Comparison of ENCODE assay signal across 10 cellular contexts in genomic region chr14:49950275-49951250, GRCh38. TPM values are rescaled to one million over a fixed set of nuclear protein-coding genes. Genes with fewer than 3 reads are reported as not detected.
DNase-seq lines count a peak whose midpoint lies in the region; ATAC-seq lines count a peak whose summit lies in the region.
"Had no signal": no experiment of that assay in that cellular context is flagged by ENCODE, and none has a peak within 500 bp of the region (broad histone marks: within the 10 kb centered on the region; RNA-seq: fewer than 3 reads in every experiment).

No MANE protein-coding gene starts in this region.

- peaks cover 6% of the 10 kb centered on the region for H3K36me3 Mint-ChIP-seq in T-helper 1 cell treated with Interleukin-12 subunit alpha and Interleukin-12 subunit beta and Interleukin-4 antibody, amounts not matched to agents 30 μg/mL and 1 μg/mL, for 36 hours (ENCODE audit: low read depth)
- no peaks in the 10 kb centered on the region for H3K36me3 Mint-ChIP-seq in stimulated activated naive CD8-positive, alpha-beta T cell treated with anti-CD3 and anti-CD28 coated beads, Interleukin-15, Interleukin-2, amounts not matched to agents 100 ng/mL and 50 ng/mL, for 24 hours (ENCODE audit: low read depth)
- H3K36me3 Mint-ChIP-seq: natural killer cell had no signal

- H3K27me3 Mint-ChIP-seq in T-helper 1 cell treated with Interleukin-12 subunit alpha and Interleukin-12 subunit beta and Interleukin-4 antibody, amounts not matched to agents 30 μg/mL and 1 μg/mL, for 36 hours (ENCODE audit: low read depth) = no peaks in the 10 kb centered on the region
- no peaks in the 10 kb centered on the region for H3K27me3 Mint-ChIP-seq in stimulated activated naive CD8-positive, alpha-beta T cell treated with anti-CD3 and anti-CD28 coated beads, Interleukin-15, Interleukin-2, amounts not matched to agents 100 ng/mL and 50 ng/mL, for 24 hours

- no peak for ATAC-seq in GM18519 (IDR thresholded peaks at IDR 0.05; ENCODE audit: low FRiP score, unreplicated experiment)
- ATAC-seq: natural killer cell had no signal

- H3K4me1 Mint-ChIP-seq in T-helper 1 cell treated with Interleukin-12 subunit alpha and Interleukin-12 subunit beta and Interleukin-4 antibody, amounts not matched to agents 30 μg/mL and 1 μg/mL, for 36 hours (ENCODE audit: low read depth) = peaks cover 51% of the 10 kb centered on the region
- H3K4me1 Mint-ChIP-seq in stimulated activated naive CD8-positive, alpha-beta T cell treated with anti-CD3 and anti-CD28 coated beads, Interleukin-15, Interleukin-2, amounts not matched to agents 100 ng/mL and 50 ng/mL, for 24 hours (ENCODE audit: low read depth) = peaks cover 56% of the 10 kb centered on the region

- H3K27ac Mint-ChIP-seq in T-helper 1 cell treated with Interleukin-12 subunit alpha and Interleukin-12 subunit beta and Interleukin-4 antibody, amounts not matched to agents 30 μg/mL and 1 μg/mL, for 36 hours = no peak overlapping the region
- H3K27ac Mint-ChIP-seq in stimulated activated naive CD8-positive, alpha-beta T cell treated with anti-CD3 and anti-CD28 coated beads, Interleukin-15, Interleukin-2, amounts not matched to agents 100 ng/mL and 50 ng/mL, for 24 hours = peak overlapping the region; percentile 69

- H3K4me3 Mint-ChIP-seq in T-helper 1 cell treated with Interleukin-12 subunit alpha and Interleukin-12 subunit beta and Interleukin-4 antibody, amounts not matched to agents 30 μg/mL and 1 μg/mL, for 36 hours = peak overlapping the region; percentile 27
- peak overlapping the region; percentile 68 for H3K4me3 Mint-ChIP-seq in stimulated activated naive CD8-positive, alpha-beta T cell treated with anti-CD3 and anti-CD28 coated beads, Interleukin-15, Interleukin-2, amounts not matched to agents 100 ng/mL and 50 ng/mL, for 24 hours
- H3K4me3 Mint-ChIP-seq: natural killer cell had no signal

- DNase-seq in T-helper 1 cell = no peak
- peak; percentile 82 for DNase-seq in NCI-H510A treated with DMSO at 0.1 percent for 48 hours (lab: John Stamatoyannopoulos, UW)
- peak; percentile 34 for DNase-seq in cerebellum (ENCODE audit: low spot score)
- no peak for DNase-seq in NCI-H82 treated with DMSO at 0.1 percent for 48 hours (lab: John Stamatoyannopoulos, UW; ENCODE audit: unreplicated experiment)
- DNase-seq in activated effector memory CD4-positive, alpha-beta T cell treated with Interleukin-2 at 50 U/mL for 16 hours = no peak
- DNase-seq: activated gamma-delta T cell treated with Interleukin-2 at 50 U/mL for 16 hours, natural killer cell had no signal

- H3K9me3 Mint-ChIP-seq in T-helper 1 cell treated with Interleukin-12 subunit alpha and Interleukin-12 subunit beta and Interleukin-4 antibody, amounts not matched to agents 30 μg/mL and 1 μg/mL, for 36 hours = peaks cover 2% of the 10 kb centered on the region
- H3K9me3 Mint-ChIP-seq in stimulated activated naive CD8-positive, alpha-beta T cell treated with anti-CD3 and anti-CD28 coated beads, Interleukin-15, Interleukin-2, amounts not matched to agents 100 ng/mL and 50 ng/mL, for 24 hours = no peaks in the 10 kb centered on the region
- H3K9me3 Mint-ChIP-seq: natural killer cell had no signal

RNA-seq across cellular contexts. Expression of gene ARF6, which starts 57.7 kb away (rescaled TPM):
- 37.3 TPM for total RNA-seq in cerebellum

Comparison
In these comparisons a context has a peak if more than half of its experiments do, and no peak if none do; other contexts are left out.
1. DNase-seq: peak in NCI-H510A treated with DMSO at 0.1 percent for 48 hours (single experiment) and cerebellum (single experiment); none in T-helper 1 cell (0 of 5), NCI-H82 treated with DMSO at 0.1 percent for 48 hours (single experiment) and activated effector memory CD4-positive, alpha-beta T cell treated with Interleukin-2 at 50 U/mL for 16 hours (single experiment).